In the genomic region with DNA sequence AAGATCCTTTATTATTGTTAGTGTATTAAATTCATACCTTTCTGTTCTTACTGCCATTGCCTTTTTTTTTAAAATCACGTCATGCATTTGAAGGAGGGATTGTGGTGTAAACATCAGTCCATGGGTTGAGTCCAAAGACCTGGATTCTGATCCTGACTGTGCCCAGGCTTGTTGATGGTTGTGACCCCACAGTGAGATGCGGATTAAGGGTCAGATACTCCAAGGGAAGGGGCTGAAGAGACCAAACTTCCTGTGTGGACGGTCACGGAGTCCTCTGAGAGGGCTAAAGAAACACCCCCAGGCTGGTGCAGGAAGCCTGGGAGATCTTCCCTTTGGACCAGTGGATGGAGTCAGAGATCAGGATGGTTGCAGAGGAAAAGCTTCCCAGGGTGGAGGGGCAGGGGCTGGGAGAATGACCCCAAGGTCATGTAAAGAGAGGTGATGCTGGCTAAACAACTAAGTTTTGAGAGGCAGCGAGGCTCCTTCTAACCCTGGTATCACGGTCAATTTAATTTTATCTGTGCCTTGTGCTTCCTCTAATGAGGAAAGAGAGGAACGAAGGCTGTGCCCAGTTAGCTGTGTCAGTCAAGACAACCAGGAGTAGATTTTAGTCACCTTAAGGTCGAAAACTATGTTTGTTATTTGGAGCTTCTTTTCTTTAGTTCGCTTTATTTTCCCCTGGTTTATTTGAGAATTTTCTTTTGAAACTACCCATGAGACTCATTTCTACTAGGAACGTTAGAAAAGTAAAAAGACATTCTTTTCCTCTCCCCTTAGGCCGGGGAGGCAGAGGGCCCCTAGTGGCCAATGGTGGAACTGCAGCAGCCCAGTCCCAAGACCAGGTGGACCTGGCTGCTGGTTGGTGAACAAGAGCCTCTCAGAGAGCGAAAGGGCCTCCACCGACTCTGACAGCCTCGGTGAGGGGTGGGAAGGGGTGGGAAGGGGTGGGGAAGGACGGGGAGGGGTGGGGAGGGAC, we compare ENCODE assay signal across 7 cellular contexts. TPM values are rescaled to one million over a fixed set of nuclear protein-coding genes. Genes with fewer than 3 reads are reported as not detected.
DNase-seq lines count a peak whose midpoint lies in the region; ATAC-seq lines count a peak whose summit lies in the region.

No MANE protein-coding gene starts in this region.

- peak overlapping the region; percentile 80 for H3K4me3 Mint-ChIP-seq in T-helper 17 cell

- DNase-seq in NCI-H146 treated with DMSO at 0.1 percent for 48 hours (lab: John Stamatoyannopoulos, UW; ENCODE audit: unreplicated experiment): peak; percentile 67
- DNase-seq in T-helper 17 cell: peak; percentile 59 to 85 (median 70)
- DNase-seq in amniotic epithelial cell (ENCODE audit: low read depth): peak; percentile 71
- DNase-seq in left ventricle myocardium superior: peak; percentile 90
- peak; percentile 95 for DNase-seq in sciatic nerve (ENCODE audit: low spot score)

- intact Hi-C loops in left ventricle myocardium superior (cut with micrococcal nuclease): loop anchor here (10.0 kb wide), 1 partner anchor 61 kb away; no protein-coding TSS in a partner anchor
- intact Hi-C loops in sciatic nerve (cut with DNase I): no loop called here

- H3K27ac Mint-ChIP-seq in T-helper 17 cell: no peak overlapping the region

- peak; percentile 69 for ATAC-seq in GM18499 (IDR thresholded peaks at IDR 0.05; ENCODE audit: insufficient read depth, unreplicated experiment)
- peak; percentile 94 for ATAC-seq in HG02852 (IDR thresholded peaks at IDR 0.05; ENCODE audit: unreplicated experiment)
- peak; percentile 98 for ATAC-seq in T-helper 17 cell
- peak; percentile 94 for ATAC-seq in left ventricle myocardium superior
- ATAC-seq in sciatic nerve: peak; percentile 92

- peaks cover 2% of the 10 kb centered on the region for H3K27me3 Mint-ChIP-seq in T-helper 17 cell

- no peaks in the 10 kb centered on the region for H3K9me3 ChIP-seq in T-helper 17 cell (ENCODE audit: control insufficient read depth, low read length, poor library complexity, severe bottlenecking)

- no peaks in the 10 kb centered on the region for H3K36me3 Mint-ChIP-seq in T-helper 17 cell (ENCODE audit: low read depth)

- H3K4me1 Mint-ChIP-seq in T-helper 17 cell: peaks cover 6% of the 10 kb centered on the region

RNA-seq across cellular contexts. Expression of a gene that starts 8.7 kb away (rescaled TPM):
- total RNA-seq in T-helper 17 cell (under 1 TPM; 0.02 to 0.13 TPM), left ventricle myocardium superior (3.0 TPM), sciatic nerve (10.7 TPM)

RNA-seq across cellular contexts. Expression of a gene that starts 33.3 kb away (rescaled TPM):
- total RNA-seq in T-helper 17 cell (10 to 100 TPM; 17.5 to 22.6 TPM), left ventricle myocardium superior (25.8 TPM), sciatic nerve (24.3 TPM)

Comparison
In these comparisons a context has a peak if more than half of its experiments do, and no peak if none do; other contexts are left out.
1. Peak in every context shown above with its lines: DNase-seq and ATAC-seq.